ENCODE assay signal across 18 cellular contexts in the genomic region with DNA sequence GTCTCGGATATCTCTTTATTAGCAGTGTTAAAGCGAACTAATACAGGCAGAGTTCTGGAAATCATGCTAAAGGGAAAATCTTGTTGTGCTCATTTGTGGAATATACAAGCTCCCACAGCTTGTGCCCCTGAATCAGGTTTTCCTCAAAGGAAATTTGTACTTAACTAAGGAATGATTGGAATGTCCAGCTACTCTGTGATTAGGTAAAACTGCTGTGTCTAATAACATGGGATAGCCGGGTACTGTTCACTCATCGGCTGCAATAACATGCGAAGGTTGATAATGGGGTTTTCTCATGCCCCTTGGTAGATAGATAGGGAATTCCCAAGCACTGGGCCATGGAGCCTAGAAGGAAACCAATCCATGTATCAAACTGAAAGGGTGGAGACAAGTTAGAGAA.
DNase-seq lines count a peak whose midpoint lies in the region; ATAC-seq, FAIRE-seq and TF ChIP-seq lines count a peak whose summit lies in the region.
"Had no signal": no experiment of that assay in that cellular context is flagged by ENCODE, and none has a peak within 500 bp of the region (broad histone marks: within the 10 kb centered on the region; RNA-seq: fewer than 3 reads in every experiment).

No MANE protein-coding gene starts in this region.

- no peak overlapping the region for H3K4me3 ChIP-seq in right cardiac atrium (ENCODE audit: low read length)
- no peak overlapping the region for H3K4me3 ChIP-seq in mammary epithelial cell (replicated peaks in 1 of 3; ENCODE audit: insufficient read depth in 1 of 3, low read depth in 2 of 3, low read length in 3 of 3)
- H3K4me3 ChIP-seq in keratinocyte (ENCODE audit: control insufficient read depth in 2 of 3, extremely low read depth in 1 of 3, insufficient read depth in 2 of 3, low read depth in 1 of 3, low read length in 3 of 3), result no peak overlapping the region
- H3K4me3 ChIP-seq: gastroesophageal sphincter, tibial artery had no signal

- intact Hi-C loops in right cardiac atrium (cut with DNase I), result no loop called here
- intact Hi-C loops in left ventricle myocardium superior (cut with micrococcal nuclease), result no loop called here
- intact Hi-C loops in mammary epithelial cell (cut with micrococcal nuclease), result no loop called here

- no TSS peak for BruUV-seq in mammary epithelial cell (replicated peaks; lab: Mats Ljungman, UMichigan)

- 60% methylated on average over 5 of the region's 5 CpGs for WGBS in right cardiac atrium
- WGBS in mammary epithelial cell (ENCODE audit: low coverage, missing lambda C conversion rate), result 76% methylated on average over 5 of the region's 5 CpGs

- dilution Hi-C loops in mammary epithelial cell (cut with HindIII; ENCODE audit: low sequenced_read_pairs) (no loop called here), keratinocyte (cut with MboI; ENCODE audit: extremely low pct_ligation_motif_present, low sequenced_read_pairs) (no loop called here)

- peaks cover 0 to 8% (median 5%) of the 10 kb centered on the region in 6 donors for H3K9me3 Mint-ChIP-seq in immature natural killer cell
- H3K9me3 Mint-ChIP-seq: neural crest cell had no signal

- H3K4me2 ChIP-seq in mammary epithelial cell (ENCODE audit: insufficient read depth, low read depth, low read length) (no peak overlapping the region), keratinocyte (ENCODE audit: control insufficient read depth, extremely low read depth, insufficient read depth, low read depth, low read length) (peak overlapping the region; percentile 6)

- H3K4me3 Mint-ChIP-seq in immature natural killer cell, result no peak overlapping the region
- H3K4me3 Mint-ChIP-seq: neural crest cell had no signal

- no peak overlapping the region for H2AFZ ChIP-seq in mammary epithelial cell (ENCODE audit: low read depth, low read length)
- peak overlapping the region; percentile 41 for H2AFZ ChIP-seq in keratinocyte (ENCODE audit: control insufficient read depth, low read length)

- no peaks in the 10 kb centered on the region for H3K4me1 ChIP-seq in right cardiac atrium (ENCODE audit: control insufficient read depth, insufficient read depth, low read length)
- peaks cover 30% of the 10 kb centered on the region for H3K4me1 ChIP-seq in mammary epithelial cell (ENCODE audit: insufficient read depth, low read length)
- H3K4me1 ChIP-seq in keratinocyte (ENCODE audit: control insufficient read depth, extremely low read depth, insufficient read depth, low read length), result peaks cover 19% of the 10 kb centered on the region
- H3K4me1 ChIP-seq: gastroesophageal sphincter had no signal

- no peak for TF ChIP-seq CTCF in mammary epithelial cell (conservative IDR thresholded peaks at IDR 0.05 in 1 of 2, IDR thresholded peaks at IDR 0.05 in 1 of 2; ENCODE audit: extremely low read depth in 1 of 2, insufficient read depth in 1 of 2, low read depth in 1 of 2, low read length in 2 of 2)
- TF ChIP-seq CTCF in keratinocyte (optimal IDR thresholded peaks at IDR 0.05 in 1 of 3, IDR thresholded peaks at IDR 0.05 in 1 of 3, conservative IDR thresholded peaks at IDR 0.05 in 1 of 3; ENCODE audit: extremely low read depth in 1 of 3, insufficient read depth in 2 of 3, low read length in 3 of 3), result no peak

- H3K79me2 ChIP-seq in mammary epithelial cell (ENCODE audit: insufficient read depth, low read length) (no peaks in the 10 kb centered on the region), keratinocyte (ENCODE audit: control insufficient read depth, insufficient read depth, low read length) (no peaks in the 10 kb centered on the region)

- no peaks in the 10 kb centered on the region for H3K36me3 ChIP-seq in mammary epithelial cell (ENCODE audit: insufficient read depth, low read length)
- H3K36me3 ChIP-seq in keratinocyte (ENCODE audit: control insufficient read depth in 2 of 2, extremely low read depth in 1 of 2, insufficient read depth in 2 of 2, low read length in 2 of 2), result no peaks in the 10 kb centered on the region
- H3K36me3 ChIP-seq: gastroesophageal sphincter, tibial artery, WERI-Rb-1 had no signal

- ATAC-seq in right cardiac atrium (peak; percentile 60 to 79), left ventricle myocardium superior (no peak), HG03469 (IDR thresholded peaks at IDR 0.05; ENCODE audit: unreplicated experiment) (no peak)
- ATAC-seq: activated naive CD4-positive, alpha-beta T cell treated with anti-CD3 and anti-CD28 coated beads, Interleukin-2, amount 50 U/mL, for 72 hours; gastroesophageal sphincter; left lobe of liver had no signal

- H3K36me3 Mint-ChIP-seq in immature natural killer cell, result no peaks in the 10 kb centered on the region
- H3K36me3 Mint-ChIP-seq: activated naive CD4-positive, alpha-beta T cell treated with anti-CD3 and anti-CD28 coated beads, Interleukin-2, amount 50 U/mL, for 72 hours had no signal

- CTCF ChIA-PET in mammary epithelial cell (lab: Charles Lee; ENCODE audit: low non-redundant PET), result no interaction called here

- H3K27me3 Mint-ChIP-seq in immature natural killer cell (ENCODE audit: low read depth in 3 of 3), result peaks cover 0 to 5% (median 0%) of the 10 kb centered on the region in 3 donors

- H3K27ac ChIP-seq in right cardiac atrium (ENCODE audit: low read length), result no peak overlapping the region
- no peak overlapping the region for H3K27ac ChIP-seq in mammary epithelial cell (ENCODE audit: insufficient read depth, low read depth, low read length)
- no peak overlapping the region for H3K27ac ChIP-seq in keratinocyte (ENCODE audit: control insufficient read depth, insufficient read depth, low read length)
- H3K27ac ChIP-seq: gastroesophageal sphincter, tibial artery, WERI-Rb-1 had no signal

- H3K27ac Mint-ChIP-seq in immature natural killer cell, result no peak overlapping the region
- H3K27ac Mint-ChIP-seq: activated naive CD4-positive, alpha-beta T cell treated with anti-CD3 and anti-CD28 coated beads, Interleukin-2, amount 50 U/mL, for 72 hours had no signal

- no peaks in the 10 kb centered on the region for H3K4me1 Mint-ChIP-seq in immature natural killer cell

- H3K27me3 ChIP-seq in right cardiac atrium (ENCODE audit: control insufficient read depth, insufficient read depth), result no peaks in the 10 kb centered on the region
- H3K27me3 ChIP-seq in mammary epithelial cell (ENCODE audit: insufficient read depth, low read length), result no peaks in the 10 kb centered on the region
- no peaks in the 10 kb centered on the region for H3K27me3 ChIP-seq in keratinocyte (ENCODE audit: control insufficient read depth, extremely low read depth, insufficient read depth, low read length)
- H3K27me3 ChIP-seq: gastroesophageal sphincter, tibial artery had no signal

- in situ Hi-C loops in mammary epithelial cell (cut with MboI; ENCODE audit: low sequenced_read_pairs in 2 of 2), result no loop called here

- no peaks in the 10 kb centered on the region for H4K20me1 ChIP-seq in mammary epithelial cell (ENCODE audit: insufficient read depth, low read length)
- no peaks in the 10 kb centered on the region for H4K20me1 ChIP-seq in keratinocyte (ENCODE audit: control insufficient read depth, extremely low read depth, insufficient read depth, low read length)

- H3K9me1 ChIP-seq in keratinocyte (ENCODE audit: control insufficient read depth, extremely low read depth, insufficient read depth, low read length), result no peaks in the 10 kb centered on the region

- H3K9me3 ChIP-seq in right cardiac atrium (ENCODE audit: control insufficient read depth, low read length) (no peaks in the 10 kb centered on the region), mammary epithelial cell (replicated peaks; ENCODE audit: insufficient read depth, low read length) (peaks cover 8% of the 10 kb centered on the region), keratinocyte (ENCODE audit: control insufficient read depth, low read depth, low read length) (peaks cover 5% of the 10 kb centered on the region)
- H3K9me3 ChIP-seq: gastroesophageal sphincter, tibial artery had no signal

- no peak overlapping the region for H3K9ac ChIP-seq in mammary epithelial cell (ENCODE audit: insufficient read depth, low read length)
- H3K9ac ChIP-seq in keratinocyte (ENCODE audit: control insufficient read depth, extremely low read depth, insufficient read depth, low read length), result no peak overlapping the region

- peak; percentile 53 for FAIRE-seq in keratinocyte (lab: Jason Lieb, UNC)
- FAIRE-seq: A204.1, D721Med had no signal

- DNase-seq in right cardiac atrium, result no peak
- no peak for DNase-seq in left ventricle myocardium superior
- peak; percentile 23 for DNase-seq in mammary epithelial cell
- no peak for DNase-seq in keratinocyte (ENCODE audit: low read depth, low spot score)
- DNase-seq in immature natural killer cell, result no peak
- DNase-seq in H4 (ENCODE audit: low spot score), result no peak
- no peak for DNase-seq in DMS79 treated with DMSO at 0.1 percent for 48 hours (lab: John Stamatoyannopoulos, UW)
- DNase-seq: NCI-H1930, NCI-H82, tibial artery, WERI-Rb-1 had no signal

Comparison
In these comparisons a context has a peak if more than half of its experiments do, and no peak if none do; other contexts are left out.
1. ATAC-seq: peak in right cardiac atrium (2 of 2); none in left ventricle myocardium superior (single experiment) and HG03469 (single experiment).